In the genomic region with DNA sequence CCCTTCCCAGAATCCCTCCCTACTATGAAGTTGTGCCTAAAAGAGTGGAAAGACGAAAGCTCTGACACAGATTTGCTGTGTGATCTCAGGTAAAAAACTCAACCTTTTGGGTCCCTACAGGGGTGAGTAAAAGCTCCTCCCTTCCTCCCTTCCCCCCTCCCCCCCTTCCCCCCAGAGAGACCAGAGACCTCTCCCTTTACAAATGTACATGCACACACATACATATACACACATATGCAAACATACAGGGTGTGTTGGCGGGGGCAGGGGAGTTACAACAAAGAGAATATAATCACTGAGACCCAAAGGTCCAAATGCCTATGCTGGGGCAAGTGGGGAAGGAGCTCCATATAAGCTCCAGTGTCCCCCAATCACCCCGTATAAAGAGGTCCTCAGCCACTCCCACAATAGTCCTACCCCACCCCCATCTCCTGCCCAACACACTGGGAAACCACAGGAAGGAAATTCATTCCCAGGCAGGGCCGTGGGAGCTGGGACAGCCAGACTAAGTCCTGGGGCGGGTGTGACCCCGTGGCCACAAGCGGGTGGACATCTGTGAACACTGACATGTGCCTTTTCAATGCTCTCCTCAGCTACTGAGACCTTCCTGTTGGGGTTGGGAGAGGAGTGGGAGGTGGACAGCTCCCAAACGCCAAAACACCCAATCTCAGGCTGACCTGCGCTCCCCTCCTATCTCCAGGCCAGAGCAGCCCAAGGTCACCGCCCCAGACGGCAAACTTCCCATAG, we compare ENCODE assay signal across 1 cellular context.
TF ChIP-seq lines count a peak whose summit lies in the region.

No MANE protein-coding gene starts in this region.

TF ChIP-seq in H1, 55 proteins besides CTCF, POLR2A, EP300 and RAD21 (continued from another document):
- 0 out of 4 replicates have a peak, but pooled peaks of 1 of the 2 experiments have one; percentile 45 for TF ChIP-seq SIN3A (conservative IDR thresholded peaks at IDR 0.05 in 1 of 2, IDR thresholded peaks at IDR 0.05 in 1 of 2; ENCODE audit: low read depth in 1 of 2, low read length in 2 of 2)
TF ChIP-seq in H1: peak in this region for 1.
